8 cellular contexts compared by ENCODE assay signal in genomic region chr6:14210663-14211595, GRCh38.
DNase-seq lines count a peak whose midpoint lies in the region; ATAC-seq and TF ChIP-seq lines count a peak whose summit lies in the region.

No MANE protein-coding gene starts in this region.

- in situ Hi-C loops in IMR-90 (cut with MboI; ENCODE audit: low sequenced_read_pairs), result loop anchor here (10.0 to 25.0 kb wide), 5 partner anchors 494 to 1401 kb away; partner anchors contain the start of gene JARID2

- peak overlapping the region; percentile 84 for H4K5ac ChIP-seq in IMR-90 (ENCODE audit: low read depth, low read length)

- no peaks in the 10 kb centered on the region for H3K79me2 ChIP-seq in PC-3 (ENCODE audit: low read length)

- peak overlapping the region; percentile 97 for H3K23ac ChIP-seq in IMR-90 (ENCODE audit: low read depth, low read length)

- no peaks in the 10 kb centered on the region for H3K27me3 ChIP-seq in IMR-90 (ENCODE audit: control insufficient read depth, insufficient read depth, low read length)
- no peaks in the 10 kb centered on the region for H3K27me3 ChIP-seq in PC-3 (ENCODE audit: low read length)
- H3K27me3 ChIP-seq in esophagus muscularis mucosa, result no peaks in the 10 kb centered on the region
- H3K27me3 ChIP-seq in muscle layer of duodenum (ENCODE audit: low read depth, low read length), result no peaks in the 10 kb centered on the region

- H3K79me1 ChIP-seq in IMR-90 (ENCODE audit: low read depth in 1 of 2, low read length in 2 of 2), result no peaks in the 10 kb centered on the region

- H3K4ac ChIP-seq in IMR-90 (ENCODE audit: low read depth, low read length), result peak overlapping the region; percentile 93

- TF ChIP-seq CTCF in IMR-90 (conservative IDR thresholded peaks at IDR 0.05; ENCODE audit: low read depth, low read length) (peak; percentile 91), PC-3 (conservative IDR thresholded peaks at IDR 0.05; ENCODE audit: low read depth, low read length) (peak; percentile 55), esophagus muscularis mucosa (IDR thresholded peaks at IDR 0.05) (peak; percentile 75 to 96 (median 75))

- H4K8ac ChIP-seq in IMR-90 (ENCODE audit: low read depth in 2 of 2, low read length in 2 of 2), result peak overlapping the region; percentile 68 to 91

- TF ChIP-seq POLR2A in IMR-90 (IDR thresholded peaks at IDR 0.05; ENCODE audit: low read depth, low read length), result peak; percentile 75
- TF ChIP-seq POLR2A in esophagus muscularis mucosa (IDR thresholded peaks at IDR 0.05; ENCODE audit: low read depth), result peak; percentile 25

- H3K4me1 ChIP-seq in IMR-90 (ENCODE audit: control insufficient read depth, insufficient read depth, low read length), result peaks cover 6% of the 10 kb centered on the region; the same call in 1 of the 2 replicates
- H3K4me1 ChIP-seq in PC-3 (ENCODE audit: insufficient read depth, low read length), result peaks cover 20% of the 10 kb centered on the region
- H3K4me1 ChIP-seq in esophagus muscularis mucosa, result peaks cover 8 to 20% (median 14%) of the 10 kb centered on the region in 4 donors
- peaks cover 0 to 10% of the 10 kb centered on the region in 2 donors for H3K4me1 ChIP-seq in muscle layer of duodenum (ENCODE audit: control insufficient read depth in 1 of 2, insufficient read depth in 2 of 2, low read length in 2 of 2)

- peak overlapping the region; percentile 91; the same call in 1 of the 2 replicates for H2BK20ac ChIP-seq in IMR-90 (ENCODE audit: low read depth, low read length)

- peak overlapping the region; percentile 94 for H2AK9ac ChIP-seq in IMR-90 (replicated peaks; ENCODE audit: low read depth, low read length, poor library complexity)

- H3K4me3 Mint-ChIP-seq in activated T-cell treated with anti-CD3 and anti-CD28 coated beads, Interleukin-2, amount 50 U/mL, for 4 hours, result peak overlapping the region; percentile 80

- POLR2A ChIA-PET in IMR-90 (lab: Charles Lee; ENCODE audit: unreplicated experiment), result no interaction called here
- POLR2A ChIA-PET in PC-3 (lab: Charles Lee; ENCODE audit: unreplicated experiment), result interaction anchor here (0.6 kb wide), 1 partner anchor 78 kb away, joined by 4 read pairs; no protein-coding TSS in a partner anchor

- H3K9me1 ChIP-seq in IMR-90 (ENCODE audit: insufficient read depth, low read length), result no peaks in the 10 kb centered on the region

- H2AFZ ChIP-seq in IMR-90 (replicated peaks; ENCODE audit: low read length, poor library complexity) (peak overlapping the region; percentile 96), PC-3 (ENCODE audit: low read length) (peak overlapping the region; percentile 96)

- WGBS in IMR-90 (ENCODE audit: extremely low coverage in 2 of 2, insufficient read length in 1 of 2), 2 experiments, result 1% methylated on average over 42 of the region's 101 CpGs; no CpG with 5 or more reads in 1 of the 2 experiments
- no CpG with 5 or more reads among the region's 101 CpGs for WGBS in esophagus muscularis mucosa

- H3K9me3 Mint-ChIP-seq in activated T-cell treated with anti-CD3 and anti-CD28 coated beads, Interleukin-2, amount 50 U/mL, for 4 hours, result no peaks in the 10 kb centered on the region

- H3K4me3 ChIP-seq in IMR-90 (ENCODE audit: insufficient read depth, low read depth, low read length) (peak overlapping the region; percentile 72), PC-3 (ENCODE audit: low read length) (peak overlapping the region; percentile 82), esophagus muscularis mucosa (peak overlapping the region; percentile 66 to 72 (median 70)), muscle layer of duodenum (ENCODE audit: low read depth in 1 of 2, low read length in 2 of 2) (peak overlapping the region; percentile 73 to 75)

- intact Hi-C loops in IMR-90 (cut with micrococcal nuclease) (loop anchor here (1.0 to 10.0 kb wide), 12 partner anchors 246 to 1411 kb away; no protein-coding TSS in a partner anchor), PC-3 (cut with micrococcal nuclease) (loop anchor here (1.0 to 10.0 kb wide), 7 partner anchors 60 to 1034 kb away; no protein-coding TSS in a partner anchor), esophagus muscularis mucosa (cut with DNase I) (loop anchor here (5.0 kb wide), 4 partner anchors 266 to 1411 kb away; no protein-coding TSS in a partner anchor)

- H3K36me3 ChIP-seq in IMR-90 (ENCODE audit: control insufficient read depth, insufficient read depth, low read length) (no peaks in the 10 kb centered on the region), PC-3 (ENCODE audit: low read depth, low read length) (no peaks in the 10 kb centered on the region), esophagus muscularis mucosa (no peaks in the 10 kb centered on the region), muscle layer of duodenum (ENCODE audit: control insufficient read depth in 1 of 2, insufficient read depth in 2 of 2, low read length in 2 of 2) (no peaks in the 10 kb centered on the region)

- CTCF ChIA-PET in IMR-90 (lab: Yijun Ruan, JAX), result interaction anchor here (0.8 kb wide), 1 partner anchor 1304 kb away, joined by 3 read pairs; no protein-coding TSS in a partner anchor
- CTCF ChIA-PET in PC-3 (lab: Charles Lee), result interaction anchor here (0.6 kb wide), 2 partner anchors 209 to 523 kb away, joined by 3 to 4 read pairs; no protein-coding TSS in a partner anchor

- no peaks in the 10 kb centered on the region for H3F3A ChIP-seq in PC-3 (ENCODE audit: low read length, unreplicated experiment)

- H4K20me1 ChIP-seq in IMR-90 (ENCODE audit: insufficient read depth, low read length) (no peaks in the 10 kb centered on the region), PC-3 (ENCODE audit: low read length) (no peaks in the 10 kb centered on the region)

- TF ChIP-seq RAD21 in IMR-90 (IDR thresholded peaks at IDR 0.05; ENCODE audit: low read length), result peak; percentile 98

- H3K4me1 Mint-ChIP-seq in activated T-cell treated with anti-CD3 and anti-CD28 coated beads, Interleukin-2, amount 50 U/mL, for 4 hours (ENCODE audit: low read depth), result peaks cover 21% of the 10 kb centered on the region

- H3K36me3 Mint-ChIP-seq in activated T-cell treated with anti-CD3 and anti-CD28 coated beads, Interleukin-2, amount 50 U/mL, for 4 hours (ENCODE audit: insufficient read depth), result no peaks in the 10 kb centered on the region

- peak overlapping the region; percentile 85 for H2BK5ac ChIP-seq in IMR-90 (ENCODE audit: low read depth, low read length, poor library complexity, severe bottlenecking)

- peak overlapping the region; percentile 94 for H3K27ac ChIP-seq in IMR-90 (ENCODE audit: insufficient read depth, low read length)
- peak overlapping the region; percentile 61 for H3K27ac ChIP-seq in PC-3 (ENCODE audit: low read length)
- peak overlapping the region; percentile 73 to 87 (median 80) for H3K27ac ChIP-seq in esophagus muscularis mucosa (replicated peaks in 1 of 4)
- peak overlapping the region; percentile 52 for H3K27ac ChIP-seq in muscle layer of duodenum (ENCODE audit: low read length)

- peak overlapping the region; percentile 33; the same call in 1 of the 2 replicates for H2AK5ac ChIP-seq in IMR-90 (ENCODE audit: low read depth, low read length)

- peak overlapping the region; percentile 96; the same call in 2 of the 3 replicates for H2BK15ac ChIP-seq in IMR-90 (ENCODE audit: low read depth, low read length)

- ATAC-seq in GM21528 (IDR thresholded peaks at IDR 0.05; ENCODE audit: low FRiP score, unreplicated experiment), result peak; percentile 92
- ATAC-seq in IMR-90 (ENCODE audit: low read depth), result peak; percentile 98
- peak; percentile 91 for ATAC-seq in PC-3
- ATAC-seq in activated T-cell treated with anti-CD3 and anti-CD28 coated beads, Interleukin-2, amount 50 U/mL, for 4 hours, result peak; percentile 89 to 96

- peak overlapping the region; percentile 97 for H2BK120ac ChIP-seq in IMR-90 (ENCODE audit: low read depth, low read length)

- H3K4me2 ChIP-seq in IMR-90 (ENCODE audit: low read depth, low read length) (peak overlapping the region; percentile 94), PC-3 (ENCODE audit: low read length) (peak overlapping the region; percentile 96)

- H3K18ac ChIP-seq in IMR-90 (ENCODE audit: low read depth, low read length), result peak overlapping the region; percentile 89

- no peaks in the 10 kb centered on the region for H3K9me3 ChIP-seq in IMR-90 (ENCODE audit: control insufficient read depth, insufficient read depth, low read length)
- H3K9me3 ChIP-seq in PC-3 (ENCODE audit: low read length), result no peaks in the 10 kb centered on the region
- no peaks in the 10 kb centered on the region for H3K9me3 ChIP-seq in esophagus muscularis mucosa
- no peaks in the 10 kb centered on the region for H3K9me3 ChIP-seq in muscle layer of duodenum (ENCODE audit: control insufficient read depth in 1 of 2, low read length in 2 of 2)

- no TSS peak for BruUV-seq in IMR-90 (replicated peaks; lab: Mats Ljungman, UMichigan)
- BruUV-seq in PC-3 (replicated peaks; lab: Mats Ljungman, UMichigan), result TSS peak; percentile 93

- no peaks in the 10 kb centered on the region for H3K27me3 Mint-ChIP-seq in activated T-cell treated with anti-CD3 and anti-CD28 coated beads, Interleukin-2, amount 50 U/mL, for 4 hours (ENCODE audit: low read depth)

- H3K9ac ChIP-seq in IMR-90 (ENCODE audit: low read depth, low read length), result peak overlapping the region; percentile 95
- peak overlapping the region; percentile 82 for H3K9ac ChIP-seq in PC-3 (ENCODE audit: low read length)

- H3K14ac ChIP-seq in IMR-90 (replicated peaks; ENCODE audit: low read depth, low read length), result peak overlapping the region; percentile 97

- DNase-seq in DMS53 (lab: John Stamatoyannopoulos, UW) (peak; percentile 97), IMR-90 (peak; percentile 90), PC-3 (peak; percentile 94), esophagus muscularis mucosa (ENCODE audit: extremely low spot score) (peak; percentile 97)
- DNase-seq in activated T-cell treated with anti-CD3 and anti-CD28 coated beads, Interleukin-2, amount 50 U/mL, for 4 hours, result peak; percentile 88
- DNase-seq in stimulated activated CD8-positive, alpha-beta memory T cell treated with anti-CD3 and anti-CD28 coated beads, Interleukin-7, amount 100 ng/mL, for 24 hours (ENCODE audit: low read depth), result peak; percentile 72

- H3K56ac ChIP-seq in IMR-90 (ENCODE audit: extremely low read depth, insufficient read depth, low read length), result peak overlapping the region; percentile 81; the same call in 1 of the 2 replicates

- no peak for TF ChIP-seq EP300 in esophagus muscularis mucosa (IDR thresholded peaks at IDR 0.05)

- H4K91ac ChIP-seq in IMR-90 (ENCODE audit: insufficient read depth, low read depth, low read length), result peak overlapping the region; percentile 84; the same call in 1 of the 2 replicates

- dilution Hi-C loops in IMR-90 (cut with HindIII; ENCODE audit: low sequenced_read_pairs, unreplicated experiment), result no loop called here

- H3K9me2 ChIP-seq in PC-3 (replicated peaks; ENCODE audit: low read length), result no peaks in the 10 kb centered on the region

TF ChIP-seq in IMR-90, 13 proteins besides CTCF, POLR2A, EP300 and RAD21 (continues in another document):
- TF ChIP-seq RFX5 (IDR thresholded peaks at IDR 0.05; ENCODE audit: low read depth, low read length), result peak; percentile 88

Comparison
In these comparisons a context has a peak if more than half of its experiments do, and no peak if none do; other contexts are left out.
1. Peak in every context shown above with its lines: DNase-seq, ATAC-seq, H3K4me3 ChIP-seq and H3K27ac ChIP-seq.